In genomic region chr2:51301376-51301775, GRCh38 we compare ENCODE assay signal across 19 cellular contexts.
A peak's percentile ranks its signal among the peaks of the same experiment; 100 is the strongest.
DNase-seq lines count a peak whose midpoint lies in the region; ATAC-seq and TF ChIP-seq lines count a peak whose summit lies in the region.
"Had no signal": no experiment of that assay in that cellular context is flagged by ENCODE, and none has a peak within 500 bp of the region (broad histone marks: within the 10 kb centered on the region; RNA-seq: fewer than 3 reads in every experiment).

No MANE protein-coding gene starts in this region.

- no peaks in the 10 kb centered on the region for H3F3A ChIP-seq in GM23338 (replicated peaks; ENCODE audit: low read depth)

- no peaks in the 10 kb centered on the region for H3K36me3 ChIP-seq in GM23338 (ENCODE audit: insufficient read depth)
- H3K36me3 ChIP-seq: BE2C had no signal

- no peaks in the 10 kb centered on the region for H3K36me3 Mint-ChIP-seq in GM23338 (ENCODE audit: low read depth)
- H3K36me3 Mint-ChIP-seq: CD4-positive, CD25-positive, alpha-beta regulatory T cell; CD8-positive, alpha-beta memory T cell had no signal

- H3K9me3 Mint-ChIP-seq in GM23338: no peaks in the 10 kb centered on the region

- no peaks in the 10 kb centered on the region for H3K79me2 ChIP-seq in GM23338 (replicated peaks; ENCODE audit: insufficient read depth)

- H3K4me1 ChIP-seq in GM23338 (ENCODE audit: insufficient read depth): no peaks in the 10 kb centered on the region
- H3K4me1 ChIP-seq: BE2C had no signal

- H3K4me3 ChIP-seq in GM23338 (no peak overlapping the region), dorsolateral prefrontal cortex (no peak overlapping the region)
- H3K4me3 ChIP-seq: GM23248 had no signal

- H3K27me3 ChIP-seq in GM23338 (ENCODE audit: insufficient read depth) (no peaks in the 10 kb centered on the region), dorsolateral prefrontal cortex (no peaks in the 10 kb centered on the region)
- H3K27me3 ChIP-seq: BE2C had no signal

- no peak for ATAC-seq in GM23338

- peaks cover 3% of the 10 kb centered on the region; the same call in 2 of the 3 replicates for H3K4me1 Mint-ChIP-seq in GM23338
- H3K4me1 Mint-ChIP-seq: CD4-positive, CD25-positive, alpha-beta regulatory T cell; CD8-positive, alpha-beta memory T cell had no signal

- no peak overlapping the region for H3K4me2 ChIP-seq in GM23338

- H2AFZ ChIP-seq in GM23338: no peak overlapping the region
- H2AFZ ChIP-seq: GM23248 had no signal

- no peaks in the 10 kb centered on the region for H3K9me2 ChIP-seq in GM23338 (ENCODE audit: insufficient read depth)

- DNase-seq in GM23338 (ENCODE audit: low spot score) (peak; percentile 5), amniotic epithelial cell (ENCODE audit: low read depth) (peak; percentile 0), iris pigment epithelial cell (ENCODE audit: low read depth) (peak; percentile 24), dorsolateral prefrontal cortex (no peak), NK-92 (lab: John Stamatoyannopoulos, UW; ENCODE audit: unreplicated experiment) (no peak), LoVo (ENCODE audit: low spot score) (no peak), cerebellar cortex (ENCODE audit: low spot score) (no peak)
- DNase-seq: ACHN; BE2C; C1 segment of cervical spinal cord; CD4-positive, CD25-positive, alpha-beta regulatory T cell; CD8-positive, alpha-beta memory T cell; COR-L47; DMS 273 treated with DMSO at 0.1 percent for 48 hours; DMS53; DND-41; EL; GM23248; H7 had no signal

- intact Hi-C loops in dorsolateral prefrontal cortex (cut with DNase I): no loop called here

- TF ChIP-seq CTCF in GM23338 (conservative IDR thresholded peaks at IDR 0.05; ENCODE audit: low read depth in 2 of 2) (no peak), dorsolateral prefrontal cortex (IDR thresholded peaks at IDR 0.05 in 54 of 56, conservative IDR thresholded peaks at IDR 0.05 in 2 of 56; ENCODE audit: low read depth in 1 of 56, partially characterized antibody in 56 of 56) (no peak)

- no peak overlapping the region for H3K27ac Mint-ChIP-seq in GM23338
- H3K27ac Mint-ChIP-seq: CD4-positive, CD25-positive, alpha-beta regulatory T cell had no signal

- H4K20me1 ChIP-seq in GM23338 (replicated peaks; ENCODE audit: insufficient read depth): no peaks in the 10 kb centered on the region

- H3K4me3 Mint-ChIP-seq in GM23338: no peak overlapping the region
- H3K4me3 Mint-ChIP-seq: CD4-positive, CD25-positive, alpha-beta regulatory T cell; CD8-positive, alpha-beta memory T cell had no signal

- H3K27ac ChIP-seq in GM23338 (ENCODE audit: low read depth) (no peak overlapping the region), dorsolateral prefrontal cortex (no peak overlapping the region)
- H3K27ac ChIP-seq: GM23248 had no signal

- no peaks in the 10 kb centered on the region for H3K27me3 Mint-ChIP-seq in GM23338 (ENCODE audit: insufficient read depth, low read depth, poor library complexity)
- H3K27me3 Mint-ChIP-seq: CD4-positive, CD25-positive, alpha-beta regulatory T cell; CD8-positive, alpha-beta memory T cell had no signal

TF ChIP-seq in GM23338, 12 proteins besides CTCF, POLR2A, EP300 and RAD21 (continues in another document):
- TF ChIP-seq JUNB (IDR thresholded peaks at IDR 0.05; ENCODE audit: unreplicated experiment): no peak
- no peak for TF ChIP-seq ZNF114 (CRISPR knock-in tag; IDR thresholded peaks at IDR 0.05)
- TF ChIP-seq REST (IDR thresholded peaks at IDR 0.05; ENCODE audit: unreplicated experiment): no peak
- no peak for TF ChIP-seq ZNF462 (CRISPR knock-in tag; IDR thresholded peaks at IDR 0.05)
- TF ChIP-seq CREB1 (CRISPR knock-in tag; IDR thresholded peaks at IDR 0.05; ENCODE audit: low read depth): no peak
- TF ChIP-seq EZH2 (IDR thresholded peaks at IDR 0.05; ENCODE audit: low read depth, unreplicated experiment): no peak
- no peak for TF ChIP-seq ETS1 (IDR thresholded peaks at IDR 0.05)

Comparison
In these comparisons a context has a peak if more than half of its experiments do, and no peak if none do; other contexts are left out.
1. DNase-seq: peak in GM23338 (single experiment), amniotic epithelial cell (single experiment) and iris pigment epithelial cell (single experiment); none in dorsolateral prefrontal cortex (0 of 10), NK-92 (single experiment), LoVo (single experiment) and cerebellar cortex (single experiment).